2 cellular contexts compared by ENCODE assay signal in genomic region chr7:22493160-22493925, GRCh38. TPM values are rescaled to one million over a fixed set of nuclear protein-coding genes. Genes with fewer than 3 reads are reported as not detected.
"Had no signal": no experiment of that assay in that cellular context is flagged by ENCODE, and none has a peak within 500 bp of the region (broad histone marks: within the 10 kb centered on the region; RNA-seq: fewer than 3 reads in every experiment).

No MANE protein-coding gene starts in this region.

RNA-seq across cellular contexts. Expression of gene STEAP1B, which starts 6.6 kb away (rescaled TPM):
- total RNA-seq: activated naive CD4-positive, alpha-beta T cell treated with anti-CD3 and anti-CD28 coated beads, Interleukin-2, amount 50 U/mL, for 72 hours; ascending aorta had no signal
